ENCODE assay signal across 20 cellular contexts in the genomic region with DNA sequence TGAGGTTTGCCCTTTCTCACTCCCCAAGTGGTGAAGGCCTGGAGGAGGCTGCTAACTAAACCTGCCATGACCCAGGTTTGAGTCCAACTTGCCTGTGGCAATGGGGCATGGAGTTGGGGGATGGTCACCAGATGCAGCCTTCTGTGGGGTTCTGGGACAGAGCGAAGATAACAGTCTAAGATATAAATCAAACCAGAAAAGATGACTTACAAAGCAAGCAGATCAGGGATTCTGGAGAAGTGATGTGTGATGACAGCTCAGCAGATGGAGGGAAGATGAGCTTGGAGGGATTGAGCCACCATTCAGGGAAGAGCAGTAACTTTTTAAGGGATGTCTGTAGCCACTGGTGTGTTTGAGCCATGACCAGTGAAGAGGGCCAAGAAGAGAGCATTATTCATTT.
DNase-seq lines count a peak whose midpoint lies in the region; ATAC-seq, FAIRE-seq and TF ChIP-seq lines count a peak whose summit lies in the region.
"Had no signal": no experiment of that assay in that cellular context is flagged by ENCODE, and none has a peak within 500 bp of the region (broad histone marks: within the 10 kb centered on the region; RNA-seq: fewer than 3 reads in every experiment).

No MANE protein-coding gene starts in this region.

- H2AFZ ChIP-seq in SK-N-SH (ENCODE audit: low read depth), result no peak overlapping the region

- CTCF ChIA-PET in SK-N-SH (lab: Yijun Ruan, JAX), result interaction anchor here (1.0 to 2.2 kb wide), 2 partner anchors 57 to 193 kb away, joined by 3 to 6 read pairs; no protein-coding TSS in a partner anchor

- TF ChIP-seq CTCF in SK-N-SH (IDR thresholded peaks at IDR 0.05) (no peak), type B pancreatic cell (conservative IDR thresholded peaks at IDR 0.05) (no peak)

- no peak overlapping the region for H3K4me2 ChIP-seq in SK-N-SH
- H3K4me2 ChIP-seq: BLaER1 had no signal

- no peak for TF ChIP-seq POLR2A in H54 (IDR thresholded peaks at IDR 0.05; ENCODE audit: low read depth, low read length)

- no peak overlapping the region for H3K27ac ChIP-seq in SK-N-SH (ENCODE audit: low read depth in 2 of 2, low read length in 1 of 2)
- H3K27ac ChIP-seq: BLaER1, HL-60 had no signal

- no peak for ATAC-seq in SK-N-SH treated with all-trans-retinoic acid at 6 μM for 48 hours
- ATAC-seq: GM12878 had no signal

- peaks cover 2% of the 10 kb centered on the region for H3K27me3 Mint-ChIP-seq in type B pancreatic cell
- H3K27me3 Mint-ChIP-seq: IgD-negative memory B cell had no signal

- H3F3A ChIP-seq in SK-N-SH (replicated peaks; ENCODE audit: insufficient read depth), result no peaks in the 10 kb centered on the region

- H3K9ac ChIP-seq in SK-N-SH, result no peak overlapping the region
- H3K9ac ChIP-seq: BLaER1 had no signal

- H3K36me3 Mint-ChIP-seq in type B pancreatic cell, result no peaks in the 10 kb centered on the region
- H3K36me3 Mint-ChIP-seq: CD14-positive monocyte; CD4-positive, alpha-beta memory T cell; IgD-negative memory B cell had no signal

- H3K4me3 ChIP-seq in SK-N-SH (ENCODE audit: low read depth in 2 of 2, low read length in 1 of 2), result no peak overlapping the region
- H3K4me3 ChIP-seq: BLaER1, GM12878 had no signal

- POLR2A ChIA-PET in SK-N-SH (lab: Yijun Ruan, JAX), result no interaction called here

- DNase-seq in SK-N-SH (no peak), DMS79 treated with DMSO at 0.1 percent for 48 hours (lab: John Stamatoyannopoulos, UW) (peak; percentile 91), NCI-H187 treated with DMSO at 0.1 percent for 48 hours (lab: John Stamatoyannopoulos, UW) (peak; percentile 69), cortex of kidney (lab: John Stamatoyannopoulos, UW) (no peak), H54 (ENCODE audit: insufficient read length, low spot score) (no peak), type B pancreatic cell (ENCODE audit: extremely low spot score, unreplicated experiment) (no peak)
- DNase-seq: 8988T; CD4-positive, alpha-beta memory T cell; DMS153; DND-41; EL; HCEC 1CT had no signal

- no peaks in the 10 kb centered on the region for H3K9me3 Mint-ChIP-seq in type B pancreatic cell

- no peaks in the 10 kb centered on the region for H3K36me3 ChIP-seq in SK-N-SH (replicated peaks in 1 of 2; ENCODE audit: control insufficient read depth in 1 of 2, insufficient read depth in 2 of 2, low read length in 1 of 2)
- H3K36me3 ChIP-seq: BLaER1 had no signal

- 95% methylated on average over 1 of the region's 1 CpG for WGBS in SK-N-SH (ENCODE audit: low lambda C conversion rate)

- no peaks in the 10 kb centered on the region for H3K4me1 Mint-ChIP-seq in type B pancreatic cell (ENCODE audit: unreplicated experiment)
- H3K4me1 Mint-ChIP-seq: CD14-positive monocyte; CD4-positive, alpha-beta memory T cell had no signal

- H3K4me3 Mint-ChIP-seq in type B pancreatic cell, result no peak overlapping the region
- H3K4me3 Mint-ChIP-seq: CD4-positive, alpha-beta memory T cell; IgD-negative memory B cell had no signal

- H3K9me2 ChIP-seq in SK-N-SH, result no peaks in the 10 kb centered on the region

- no peak for FAIRE-seq in H54 (lab: Jason Lieb, UNC)
- FAIRE-seq: GM12878, GM19239, H1 had no signal

- H3K79me2 ChIP-seq in SK-N-SH (ENCODE audit: insufficient read depth), result no peaks in the 10 kb centered on the region

- peak in 1 of 2 experiments; percentile 47; a peak in 1 of 4 replicates for TF ChIP-seq EP300 in SK-N-SH (IDR thresholded peaks at IDR 0.05; ENCODE audit: borderline replicate concordance in 1 of 2, low read depth in 1 of 2, low read length in 1 of 2)

- no peak overlapping the region for H3K27ac Mint-ChIP-seq in type B pancreatic cell
- H3K27ac Mint-ChIP-seq: CD14-positive monocyte; CD4-positive, alpha-beta memory T cell; IgD-negative memory B cell had no signal

- TF ChIP-seq RAD21 in SK-N-SH (IDR thresholded peaks at IDR 0.05; ENCODE audit: low read length), result no peak

- H4K20me1 ChIP-seq in SK-N-SH (ENCODE audit: insufficient read depth), result no peaks in the 10 kb centered on the region
- H4K20me1 ChIP-seq: BLaER1 had no signal

- H3K27me3 ChIP-seq in SK-N-SH (ENCODE audit: insufficient read depth), result no peaks in the 10 kb centered on the region
- H3K27me3 ChIP-seq: BLaER1 had no signal

- peaks cover 0 to 7% of the 10 kb centered on the region in 2 experiments; a peak in 1 of 4 replicates for H3K4me1 ChIP-seq in SK-N-SH (ENCODE audit: control insufficient read depth in 1 of 2, insufficient read depth in 2 of 2, low read depth in 1 of 2, low read length in 1 of 2)

- H3K9me3 ChIP-seq in SK-N-SH, result no peaks in the 10 kb centered on the region; the same call in none of the 2 replicates
- H3K9me3 ChIP-seq: BLaER1 had no signal

TF ChIP-seq in SK-N-SH, 30 proteins besides CTCF, POLR2A, EP300 and RAD21:
- TF ChIP-seq GATA2 (CRISPR knock-in tag; IDR thresholded peaks at IDR 0.05) (0 out of 2 replicates have a peak, but pooled peaks have one; percentile 14), NRF1 (IDR thresholded peaks at IDR 0.05; ENCODE audit: low read depth, low read length) (no peak)

TF ChIP-seq in SK-N-SH treated with all-trans-retinoic acid at 6 μM for 48 hours, 23 proteins besides CTCF, POLR2A, EP300 and RAD21:
- no peak for TF ChIP-seq ZNF70 (CRISPR knock-in tag; IDR thresholded peaks at IDR 0.05)
- no peak for TF ChIP-seq TCF4 (CRISPR knock-in tag; IDR thresholded peaks at IDR 0.05; ENCODE audit: borderline replicate concordance)
TF ChIP-seq in SK-N-SH treated with all-trans-retinoic acid at 6 μM for 48 hours: peak in this region for 0.

Comparison
In these comparisons a context has a peak if more than half of its experiments do, and no peak if none do; other contexts are left out.
1. DNase-seq: peak in DMS79 treated with DMSO at 0.1 percent for 48 hours (single experiment) and NCI-H187 treated with DMSO at 0.1 percent for 48 hours (single experiment); none in SK-N-SH (single experiment), cortex of kidney (single experiment), H54 (single experiment) and type B pancreatic cell (single experiment).